In genomic region chr10:21293518-21294356, GRCh38 we compare ENCODE assay signal across 2 cellular contexts.
TF ChIP-seq lines count a peak whose summit lies in the region.

No MANE protein-coding gene starts in this region.

TF ChIP-seq in A549, 52 proteins besides CTCF, POLR2A, EP300 and RAD21:
- TF ChIP-seq REST (IDR thresholded peaks at IDR 0.05), result no peak
- TF ChIP-seq JUN (IDR thresholded peaks at IDR 0.05), result peak in 1 of 2 experiments; percentile 61; a peak in 2 of 5 replicates
- no peak for TF ChIP-seq FOXS1 (CRISPR knock-in tag; IDR thresholded peaks at IDR 0.05)

TF ChIP-seq in GM12878, 131 proteins besides CTCF, POLR2A, EP300 and RAD21 (continued from another document):
- peak; percentile 62; the same call in 1 of the 2 replicates for TF ChIP-seq MLLT1 (IDR thresholded peaks at IDR 0.05)
- TF ChIP-seq BRCA1 (IDR thresholded peaks at IDR 0.05; ENCODE audit: low read depth, low read length), result no peak
- TF ChIP-seq CREB1 (IDR thresholded peaks at IDR 0.05; ENCODE audit: low read depth), result no peak
- TF ChIP-seq CHD4 (IDR thresholded peaks at IDR 0.05), result no peak
- no peak for TF ChIP-seq KLF5 (IDR thresholded peaks at IDR 0.05; ENCODE audit: partially characterized antibody)
- TF ChIP-seq TARDBP (IDR thresholded peaks at IDR 0.05; ENCODE audit: borderline replicate concordance), result no peak
- TF ChIP-seq NBN (IDR thresholded peaks at IDR 0.05), result 0 out of 2 replicates have a peak, but pooled peaks have one; percentile 63
- no peak for TF ChIP-seq BACH1 (IDR thresholded peaks at IDR 0.05; ENCODE audit: borderline replicate concordance)
- TF ChIP-seq ETV6 (conservative IDR thresholded peaks at IDR 0.05 in 1 of 2, IDR thresholded peaks at IDR 0.05 in 1 of 2; ENCODE audit: borderline replicate concordance in 1 of 2, low read depth in 1 of 2), result no peak
- no peak for TF ChIP-seq ZBTB4 (CRISPR knock-in tag; IDR thresholded peaks at IDR 0.05)
TF ChIP-seq in GM12878: peak in this region for 3.
